ENCODE assay signal across 18 cellular contexts in the genomic region with DNA sequence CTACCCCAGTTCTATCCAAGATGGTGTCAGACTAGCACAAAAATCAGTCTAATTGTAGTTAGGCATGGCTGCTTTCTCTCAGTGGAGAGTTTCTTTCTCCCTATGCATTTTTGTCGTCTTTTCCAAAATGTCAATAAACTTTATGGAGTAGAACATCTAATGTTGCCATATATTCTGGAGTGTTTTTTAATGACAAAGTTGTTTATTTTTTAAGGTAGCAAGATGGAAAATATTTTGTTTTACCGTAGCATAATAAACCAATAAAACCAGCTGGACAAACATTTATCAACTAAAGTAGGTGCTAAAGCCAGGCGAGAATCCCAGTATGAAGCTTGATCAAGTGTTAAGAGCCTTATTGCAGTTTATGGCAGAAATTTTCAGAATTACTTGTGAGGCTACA.
DNase-seq lines count a peak whose midpoint lies in the region; ATAC-seq, FAIRE-seq and TF ChIP-seq lines count a peak whose summit lies in the region.
"Had no signal": no experiment of that assay in that cellular context is flagged by ENCODE, and none has a peak within 500 bp of the region (broad histone marks: within the 10 kb centered on the region; RNA-seq: fewer than 3 reads in every experiment).

No MANE protein-coding gene starts in this region.

- H3K9ac ChIP-seq in GM12878 (ENCODE audit: control insufficient read depth, insufficient read depth, low read length), result no peak overlapping the region
- H3K9ac ChIP-seq: BLaER1 had no signal

- H3K9me3 ChIP-seq in GM12878 (replicated peaks; ENCODE audit: control insufficient read depth, insufficient read depth, low read length) (no peaks in the 10 kb centered on the region), mucosa of descending colon (no peaks in the 10 kb centered on the region)
- H3K9me3 ChIP-seq: A549, BLaER1 had no signal

- SMC1A ChIA-PET in GM12878 (lab: Charles Lee; ENCODE audit: uncharacterized antibody, unreplicated experiment), result no interaction called here

- no peaks in the 10 kb centered on the region for H3K36me3 ChIP-seq in GM12878 (ENCODE audit: control insufficient read depth in 2 of 2, insufficient read depth in 2 of 2, low read length in 1 of 2)
- H3K36me3 ChIP-seq in mucosa of descending colon (ENCODE audit: low read depth), result no peaks in the 10 kb centered on the region
- H3K36me3 ChIP-seq: BLaER1 had no signal

- WGBS in GM12878 (ENCODE audit: insufficient coverage, insufficient replicate concordance, low lambda C conversion rate, missing lambda C conversion rate), result 95% methylated on average over 3 of the region's 3 CpGs

- DNase-seq in NCI-H2029 (lab: John Stamatoyannopoulos, UW), result peak; percentile 28
- DNase-seq in NCI-H2029 treated with DMSO at 0.1 percent for 48 hours (lab: John Stamatoyannopoulos, UW), result no peak
- DNase-seq in GM12878 (ENCODE audit: low read depth, low spot score), result no peak
- peak; percentile 14 for DNase-seq in left kidney (ENCODE audit: low read depth, low spot score)
- DNase-seq in mucosa of descending colon, result no peak
- no peak for DNase-seq in HPDE6-E6E7 (ENCODE audit: extremely low spot score)
- DNase-seq: AML-193; CD4-positive, alpha-beta memory T cell; DMS153; DMS79; GDM1; GOT3; H7 had no signal

- no peak overlapping the region for H3K4me2 ChIP-seq in GM12878 (ENCODE audit: control insufficient read depth, insufficient read depth)
- H3K4me2 ChIP-seq: A549, BLaER1 had no signal

- CTCF ChIA-PET in GM12878 (lab: Yijun Ruan, JAX), result interaction anchor here (0.6 to 2.6 kb wide), 3 partner anchors 9 to 307 kb away, joined by 3 to 7 read pairs (median 3); no protein-coding TSS in a partner anchor

- no peaks in the 10 kb centered on the region for H3K79me2 ChIP-seq in GM12878 (ENCODE audit: control insufficient read depth, insufficient read depth, low read length)

- BruUV-seq in GM12878 (replicated peaks; lab: Mats Ljungman, UMichigan), result no TSS peak

- no peak overlapping the region for H3K27ac ChIP-seq in GM12878 (ENCODE audit: control insufficient read depth, insufficient read depth)
- H3K27ac ChIP-seq: 22Rv1, A549, BLaER1 had no signal

- FAIRE-seq in GM12878 (lab: Jason Lieb, UNC), result peak; percentile 23

- POLR2A ChIA-PET in GM12878 (lab: Charles Lee), result no interaction called here

- in situ Hi-C loops in GM12878 (cut with MboI), result no loop called here

- H3K4me1 ChIP-seq in GM12878 (ENCODE audit: control insufficient read depth, insufficient read depth, low read length) (no peaks in the 10 kb centered on the region), mucosa of descending colon (ENCODE audit: low read depth) (no peaks in the 10 kb centered on the region)
- H3K4me1 ChIP-seq: BLaER1 had no signal

- no peaks in the 10 kb centered on the region for H3K27me3 ChIP-seq in GM12878 (replicated peaks in 1 of 2; ENCODE audit: control insufficient read depth in 2 of 2, insufficient read depth in 2 of 2, low read length in 1 of 2)
- H3K27me3 ChIP-seq: BLaER1 had no signal

- RAD21 ChIA-PET in GM12878 (lab: Charles Lee; ENCODE audit: unreplicated experiment), result no interaction called here

- ATAC-seq in GM12878, result no peak
- no peak for ATAC-seq in mucosa of descending colon
- ATAC-seq in GM19351 (IDR thresholded peaks at IDR 0.05; ENCODE audit: unreplicated experiment), result no peak
- ATAC-seq: A549, HCT116 had no signal

- H3K4me3 ChIP-seq in GM12878, result no peak overlapping the region
- no peak overlapping the region for H3K4me3 ChIP-seq in mucosa of descending colon
- H3K4me3 ChIP-seq: A549, BLaER1 had no signal

- H4K20me1 ChIP-seq in GM12878 (ENCODE audit: control insufficient read depth, insufficient read depth), result no peaks in the 10 kb centered on the region
- H4K20me1 ChIP-seq: BLaER1 had no signal

- intact Hi-C loops in GM12878 (cut with micrococcal nuclease; ENCODE audit: unreplicated experiment), result no loop called here
- intact Hi-C loops in mucosa of descending colon (cut with DNase I, micrococcal nuclease), result no loop called here

- TF ChIP-seq CTCF in GM12878 (IDR thresholded peaks at IDR 0.05 in 2 of 3, conservative IDR thresholded peaks at IDR 0.05 in 1 of 3; ENCODE audit: control insufficient read depth in 2 of 3, extremely low read depth in 1 of 3, insufficient read depth in 1 of 3, low read depth in 3 of 3, low read length in 3 of 3) (no peak), mucosa of descending colon (IDR thresholded peaks at IDR 0.05) (no peak)

- no peak overlapping the region for H2AFZ ChIP-seq in GM12878 (ENCODE audit: control insufficient read depth, low read depth, low read length)

- TF ChIP-seq POLR2A in GM12878 (IDR thresholded peaks at IDR 0.05; ENCODE audit: low read depth, low read length), result no peak

- TF ChIP-seq RAD21 in GM12878 (IDR thresholded peaks at IDR 0.05; ENCODE audit: insufficient read depth, low read depth, low read length), result no peak

- TF ChIP-seq EP300 in GM12878 (IDR thresholded peaks at IDR 0.05; ENCODE audit: borderline replicate concordance in 1 of 2, control insufficient read depth in 1 of 2, low read depth in 2 of 2, low read length in 2 of 2), result no peak

TF ChIP-seq in GM12878, 131 proteins besides CTCF, POLR2A, EP300 and RAD21 (continues in another document):
- TF ChIP-seq JUNB (IDR thresholded peaks at IDR 0.05), result no peak
- TF ChIP-seq SREBF1 (IDR thresholded peaks at IDR 0.05; ENCODE audit: low read length), result no peak
- TF ChIP-seq BRCA1 (IDR thresholded peaks at IDR 0.05; ENCODE audit: low read depth, low read length), result no peak
- TF ChIP-seq RELA (IDR thresholded peaks at IDR 0.05; ENCODE audit: borderline replicate concordance, partially characterized antibody), result no peak
- TF ChIP-seq, protein P1, sequence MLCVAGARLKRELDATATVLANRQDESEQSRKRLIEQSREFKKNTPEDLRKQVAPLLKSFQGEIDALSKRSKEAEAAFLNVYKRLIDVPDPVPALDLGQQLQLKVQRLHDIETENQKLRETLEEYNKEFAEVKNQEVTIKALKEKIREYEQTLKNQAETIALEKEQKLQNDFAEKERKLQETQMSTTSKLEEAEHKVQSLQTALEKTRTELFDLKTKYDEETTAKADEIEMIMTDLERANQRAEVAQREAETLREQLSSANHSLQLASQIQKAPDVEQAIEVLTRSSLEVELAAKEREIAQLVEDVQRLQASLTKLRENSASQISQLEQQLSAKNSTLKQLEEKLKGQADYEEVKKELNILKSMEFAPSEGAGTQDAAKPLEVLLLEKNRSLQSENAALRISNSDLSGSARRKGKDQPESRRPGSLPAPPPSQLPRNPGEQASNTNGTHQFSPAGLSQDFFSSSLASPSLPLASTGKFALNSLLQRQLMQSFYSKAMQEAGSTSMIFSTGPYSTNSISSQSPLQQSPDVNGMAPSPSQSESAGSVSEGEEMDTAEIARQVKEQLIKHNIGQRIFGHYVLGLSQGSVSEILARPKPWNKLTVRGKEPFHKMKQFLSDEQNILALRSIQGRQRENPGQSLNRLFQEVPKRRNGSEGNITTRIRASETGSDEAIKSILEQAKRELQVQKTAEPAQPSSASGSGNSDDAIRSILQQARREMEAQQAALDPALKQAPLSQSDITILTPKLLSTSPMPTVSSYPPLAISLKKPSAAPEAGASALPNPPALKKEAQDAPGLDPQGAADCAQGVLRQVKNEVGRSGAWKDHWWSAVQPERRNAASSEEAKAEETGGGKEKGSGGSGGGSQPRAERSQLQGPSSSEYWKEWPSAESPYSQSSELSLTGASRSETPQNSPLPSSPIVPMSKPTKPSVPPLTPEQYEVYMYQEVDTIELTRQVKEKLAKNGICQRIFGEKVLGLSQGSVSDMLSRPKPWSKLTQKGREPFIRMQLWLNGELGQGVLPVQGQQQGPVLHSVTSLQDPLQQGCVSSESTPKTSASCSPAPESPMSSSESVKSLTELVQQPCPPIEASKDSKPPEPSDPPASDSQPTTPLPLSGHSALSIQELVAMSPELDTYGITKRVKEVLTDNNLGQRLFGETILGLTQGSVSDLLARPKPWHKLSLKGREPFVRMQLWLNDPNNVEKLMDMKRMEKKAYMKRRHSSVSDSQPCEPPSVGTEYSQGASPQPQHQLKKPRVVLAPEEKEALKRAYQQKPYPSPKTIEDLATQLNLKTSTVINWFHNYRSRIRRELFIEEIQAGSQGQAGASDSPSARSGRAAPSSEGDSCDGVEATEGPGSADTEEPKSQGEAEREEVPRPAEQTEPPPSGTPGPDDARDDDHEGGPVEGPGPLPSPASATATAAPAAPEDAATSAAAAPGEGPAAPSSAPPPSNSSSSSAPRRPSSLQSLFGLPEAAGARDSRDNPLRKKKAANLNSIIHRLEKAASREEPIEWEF (IDR thresholded peaks at IDR 0.05; ENCODE audit: insufficient replicate concordance, low read depth, low read length), result no peak
- TF ChIP-seq HDAC6 (IDR thresholded peaks at IDR 0.05; ENCODE audit: unreplicated experiment), result no peak
- TF ChIP-seq POLR2AphosphoS5 (IDR thresholded peaks at IDR 0.05; ENCODE audit: low read length), result no peak
- no peak for TF ChIP-seq SIN3A (IDR thresholded peaks at IDR 0.05; ENCODE audit: low read depth, low read length)
- TF ChIP-seq ZNF24 (IDR thresholded peaks at IDR 0.05), result no peak
- TF ChIP-seq FOXM1 (IDR thresholded peaks at IDR 0.05; ENCODE audit: low read depth, low read length), result no peak
- TF ChIP-seq STAT1 (conservative IDR thresholded peaks at IDR 0.05), result no peak
- no peak for TF ChIP-seq CBX3 (IDR thresholded peaks at IDR 0.05; ENCODE audit: borderline replicate concordance, low read depth)
- no peak for TF ChIP-seq YBX1 (IDR thresholded peaks at IDR 0.05)
- no peak for TF ChIP-seq PML (IDR thresholded peaks at IDR 0.05; ENCODE audit: low read length)
- no peak for TF ChIP-seq ZNF217 (IDR thresholded peaks at IDR 0.05)
- TF ChIP-seq IKZF1 (conservative IDR thresholded peaks at IDR 0.05), result no peak

Comparison
In these comparisons a context has a peak if more than half of its experiments do, and no peak if none do; other contexts are left out.
1. DNase-seq: peak in NCI-H2029 (single experiment) and left kidney (single experiment); none in NCI-H2029 treated with DMSO at 0.1 percent for 48 hours (single experiment), GM12878 (single experiment), mucosa of descending colon (0 of 3) and HPDE6-E6E7 (single experiment).